Comparison of ENCODE assay signal across 25 cellular contexts in the genomic region with DNA sequence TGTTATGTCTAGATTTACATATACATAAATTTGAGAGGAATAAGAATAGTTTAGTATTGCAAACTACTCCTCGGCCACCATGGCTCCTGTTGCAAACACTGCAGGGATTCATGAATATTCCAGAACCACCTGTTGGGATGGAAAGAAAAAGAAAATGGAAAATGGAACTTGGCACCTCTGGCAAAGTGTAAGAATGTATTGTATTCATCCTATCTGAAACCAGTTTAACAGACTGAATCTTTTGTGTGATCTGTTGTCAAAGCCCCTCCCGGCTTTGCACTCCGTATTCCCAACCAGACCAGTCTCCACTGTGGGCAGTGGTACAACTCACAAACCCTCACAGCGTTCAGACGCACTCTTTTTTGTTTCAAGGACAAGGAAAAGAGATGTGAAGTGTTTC.
"Had no signal": no experiment of that assay in that cellular context is flagged by ENCODE, and none has a peak within 500 bp of the region (broad histone marks: within the 10 kb centered on the region; RNA-seq: fewer than 3 reads in every experiment).

No MANE protein-coding gene starts in this region.

- ATAC-seq: gastroesophageal sphincter; left cardiac atrium; lower lobe of right lung; stimulated activated naive B cell treated with anti-CD40 and anti-IgM and Interleukin-4, amounts not matched to agents 10 μg/mL and 1 μg/mL and 100 μg/mL, for 72 hours; stimulated activated naive CD8-positive, alpha-beta T cell treated with anti-CD3 and anti-CD28 coated beads, Interleukin-15, amount 100 ng/mL, for 72 hours had no signal

- H3K4me3 ChIP-seq: esophagus muscularis mucosa, gastroesophageal sphincter, left ventricle myocardium inferior, lower lobe of right lung, right atrium auricular region, sigmoid colon, skin epidermis, thoracic aorta had no signal

- H3K27me3 ChIP-seq: esophagus muscularis mucosa, gastroesophageal sphincter, neutrophil, right atrium auricular region, sigmoid colon had no signal

- H3K9me3 ChIP-seq: lower lobe of right lung, neutrophil, thoracic aorta had no signal

- H3K4me1 Mint-ChIP-seq: central memory CD8-positive, alpha-beta T cell; immature natural killer cell; naive B cell; nephron; stimulated activated naive B cell treated with anti-CD40 and anti-IgM and Interleukin-4, amounts not matched to agents 10 μg/mL and 1 μg/mL and 100 μg/mL, for 72 hours; stimulated activated naive CD8-positive, alpha-beta T cell treated with anti-CD3 and anti-CD28 coated beads, Interleukin-15, amount 100 ng/mL, for 72 hours had no signal

- H3K4me3 Mint-ChIP-seq: central memory CD8-positive, alpha-beta T cell; immature natural killer cell; memory B cell; naive B cell; nephron; stimulated activated naive B cell treated with anti-CD40 and anti-IgM and Interleukin-4, amounts not matched to agents 10 μg/mL and 1 μg/mL and 100 μg/mL, for 72 hours; stimulated activated naive CD8-positive, alpha-beta T cell treated with anti-CD3 and anti-CD28 coated beads, Interleukin-15, amount 100 ng/mL, for 72 hours had no signal

- H3K27ac ChIP-seq: epithelial cell of prostate, esophagus muscularis mucosa, gastroesophageal sphincter, left ventricle myocardium inferior, lower lobe of right lung, neutrophil, right atrium auricular region, sigmoid colon, skin epidermis, thoracic aorta had no signal

- H3K9me3 Mint-ChIP-seq: central memory CD8-positive, alpha-beta T cell; memory B cell; stimulated activated naive B cell treated with anti-CD40 and anti-IgM and Interleukin-4, amounts not matched to agents 10 μg/mL and 1 μg/mL and 100 μg/mL, for 72 hours; stimulated activated naive CD8-positive, alpha-beta T cell treated with anti-CD3 and anti-CD28 coated beads, Interleukin-15, amount 100 ng/mL, for 72 hours had no signal

- H3K27ac Mint-ChIP-seq: immature natural killer cell; memory B cell; nephron; stimulated activated naive B cell treated with anti-CD40 and anti-IgM and Interleukin-4, amounts not matched to agents 10 μg/mL and 1 μg/mL and 100 μg/mL, for 72 hours had no signal

- DNase-seq: effector memory CD4-positive, alpha-beta T cell; glutamatergic neuron; immature natural killer cell; kidney; left cardiac atrium; left ventricle myocardium inferior; lower lobe of right lung; naive B cell; posterior cingulate gyrus; sigmoid colon; stimulated activated CD4-positive, alpha-beta T cell treated with anti-CD3 and anti-CD28 coated beads, Interleukin-2, amount 100 ng/mL, for 24 hours; stimulated activated CD4-positive, alpha-beta T cell treated with anti-CD3 and anti-CD28 coated beads, Interleukin-4, amount 100 ng/mL, for 4 hours; stimulated activated naive B cell treated with anti-CD40 and anti-IgM and Interleukin-4, amounts not matched to agents 10 μg/mL and 1 μg/mL and 100 μg/mL, for 72 hours; stimulated activated naive CD8-positive, alpha-beta T cell treated with anti-CD3 and anti-CD28 coated beads, Interleukin-15, amount 100 ng/mL, for 72 hours; trophoblast cell had no signal

- H3K4me1 ChIP-seq: esophagus muscularis mucosa, gastroesophageal sphincter, left ventricle myocardium inferior, lower lobe of right lung, right atrium auricular region, sigmoid colon had no signal

- H3K36me3 Mint-ChIP-seq: memory B cell, naive B cell had no signal

- H3K36me3 ChIP-seq: esophagus muscularis mucosa, lower lobe of right lung, neutrophil, right atrium auricular region, sigmoid colon had no signal
